Comparison of ENCODE assay signal across 21 cellular contexts in genomic region chr2:33433279-33434235, GRCh38. TPM values are rescaled to one million over a fixed set of nuclear protein-coding genes. Genes with fewer than 3 reads are reported as not detected.
A peak's percentile ranks its signal among the peaks of the same experiment; 100 is the strongest.
DNase-seq lines count a peak whose midpoint lies in the region; ATAC-seq and TF ChIP-seq lines count a peak whose summit lies in the region.
"Had no signal": no experiment of that assay in that cellular context is flagged by ENCODE, and none has a peak within 500 bp of the region (broad histone marks: within the 10 kb centered on the region; RNA-seq: fewer than 3 reads in every experiment).

No MANE protein-coding gene starts in this region.

- ATAC-seq in right cardiac atrium (peak; percentile 89 to 93), lower lobe of right lung (no peak)
- ATAC-seq in activated naive CD4-positive, alpha-beta T cell treated with anti-CD3 and anti-CD28 coated beads, Interleukin-2, amount 50 U/mL, for 72 hours = no peak
- ATAC-seq: activated T-cell treated with anti-CD3 and anti-CD28 coated beads, Interleukin-2, amount 50 U/mL, for 4 hours; natural killer cell had no signal

- intact Hi-C loops in right cardiac atrium (cut with DNase I) = loop anchor here in 1 of 4 donors (10.0 kb wide), 1 partner anchor 159 kb away; no protein-coding TSS in a partner anchor
- intact Hi-C loops in tibial artery (cut with DNase I; ENCODE audit: low total_unique reads) = loop anchor here (10.0 kb wide), 1 partner anchor 659 kb away; no protein-coding TSS in a partner anchor
- intact Hi-C loops in lower lobe of right lung (cut with DNase I) = no loop called here

- in situ Hi-C loops in SK-MEL-5 (cut with HindIII; ENCODE audit: low pct_unique_long_range_greater_than_20kb, low sequenced_read_pairs) = no loop called here

- no peaks in the 10 kb centered on the region for H3K27me3 ChIP-seq in right cardiac atrium (ENCODE audit: control insufficient read depth, insufficient read depth)
- no peaks in the 10 kb centered on the region for H3K27me3 ChIP-seq in tibial artery
- no peaks in the 10 kb centered on the region for H3K27me3 ChIP-seq in lower lobe of right lung (ENCODE audit: low read depth)
- H3K27me3 ChIP-seq: gastrocnemius medialis had no signal

- no peak overlapping the region for H3K27ac Mint-ChIP-seq in activated naive CD4-positive, alpha-beta T cell treated with anti-CD3 and anti-CD28 coated beads, Interleukin-2, amount 50 U/mL, for 72 hours
- H3K27ac Mint-ChIP-seq: activated CD4-positive, alpha-beta T cell treated with anti-CD3 and anti-CD28 coated beads, Interleukin-2, amount 10 ng/mL, durations not matched to agents 24 days and 14 days; brain; immature natural killer cell; natural killer cell had no signal

- 52% methylated on average over 7 of the region's 7 CpGs for WGBS in right cardiac atrium

- H3K36me3 ChIP-seq in tibial artery (no peaks in the 10 kb centered on the region), lower lobe of right lung (no peaks in the 10 kb centered on the region)
- H3K36me3 ChIP-seq: gastrocnemius medialis had no signal

- H3K4me3 ChIP-seq in fibroblast of pulmonary artery (replicated peaks; ENCODE audit: low read depth, low read length) = no peak overlapping the region
- no peak overlapping the region for H3K4me3 ChIP-seq in right cardiac atrium (ENCODE audit: low read length)
- no peak overlapping the region for H3K4me3 ChIP-seq in tibial artery
- no peak overlapping the region for H3K4me3 ChIP-seq in lower lobe of right lung
- H3K4me3 ChIP-seq: gastrocnemius medialis had no signal

- peak; percentile 98 for DNase-seq in SK-MEL-5 (ENCODE audit: low read depth, low spot score)
- DNase-seq in fibroblast of pulmonary artery (ENCODE audit: low read depth) = peak; percentile 40
- no peak for DNase-seq in right cardiac atrium
- DNase-seq in tibial artery = peak in 1 of 2 donors; percentile 43
- DNase-seq in activated naive CD4-positive, alpha-beta T cell treated with anti-CD3 and anti-CD28 coated beads, Interleukin-2, amount 50 U/mL, for 72 hours (ENCODE audit: low spot score in 2 of 2) = no peak
- DNase-seq in lower lobe of right lung = no peak
- DNase-seq in NCI-H2107 (lab: John Stamatoyannopoulos, UW) = no peak
- DNase-seq: activated CD4-positive, alpha-beta T cell treated with anti-CD3 and anti-CD28 coated beads, Interleukin-2, amount 10 ng/mL, durations not matched to agents 24 days and 14 days; activated T-cell treated with anti-CD3 and anti-CD28 coated beads, Interleukin-2, amount 50 U/mL, for 4 hours; C1 segment of cervical spinal cord; gastrocnemius medialis; HCEC 1CT; immature natural killer cell; Karpas-422; natural killer cell; NCI-H510A treated with DMSO at 0.1 percent for 48 hours; retina; stimulated activated CD4-positive, alpha-beta T cell treated with anti-CD3 and anti-CD28 coated beads, Interleukin-4, amount 100 ng/mL, for 1 hour; substantia nigra had no signal

- no peak for TF ChIP-seq CTCF in fibroblast of pulmonary artery (IDR thresholded peaks at IDR 0.05; ENCODE audit: low read length, missing control alignments)
- no peak for TF ChIP-seq CTCF in tibial artery (IDR thresholded peaks at IDR 0.05)
- no peak for TF ChIP-seq CTCF in lower lobe of right lung (IDR thresholded peaks at IDR 0.05)

- H3K9me3 Mint-ChIP-seq in activated naive CD4-positive, alpha-beta T cell treated with anti-CD3 and anti-CD28 coated beads, Interleukin-2, amount 50 U/mL, for 72 hours = no peaks in the 10 kb centered on the region
- H3K9me3 Mint-ChIP-seq: activated CD4-positive, alpha-beta T cell treated with anti-CD3 and anti-CD28 coated beads, Interleukin-2, amount 10 ng/mL, durations not matched to agents 24 days and 14 days; activated T-cell treated with anti-CD3 and anti-CD28 coated beads, Interleukin-2, amount 50 U/mL, for 4 hours; brain; natural killer cell had no signal

- H3K27ac ChIP-seq in right cardiac atrium (ENCODE audit: low read length) (no peak overlapping the region), tibial artery (peak overlapping the region; percentile 58 to 62), lower lobe of right lung (no peak overlapping the region)
- H3K27ac ChIP-seq: epithelial cell of prostate, gastrocnemius medialis had no signal

- no peaks in the 10 kb centered on the region for H3K9me3 ChIP-seq in right cardiac atrium (ENCODE audit: control insufficient read depth, low read length)
- no peaks in the 10 kb centered on the region for H3K9me3 ChIP-seq in tibial artery
- no peaks in the 10 kb centered on the region for H3K9me3 ChIP-seq in lower lobe of right lung
- H3K9me3 ChIP-seq: gastrocnemius medialis had no signal

- H3K36me3 Mint-ChIP-seq in activated naive CD4-positive, alpha-beta T cell treated with anti-CD3 and anti-CD28 coated beads, Interleukin-2, amount 50 U/mL, for 72 hours = no peaks in the 10 kb centered on the region
- H3K36me3 Mint-ChIP-seq: brain, immature natural killer cell, natural killer cell had no signal

- H3K4me1 ChIP-seq in right cardiac atrium (ENCODE audit: control insufficient read depth, insufficient read depth, low read length) (no peaks in the 10 kb centered on the region), tibial artery (peaks cover 0 to 48% (median 18%) of the 10 kb centered on the region in 4 donors), lower lobe of right lung (peaks cover 13% of the 10 kb centered on the region)

RNA-seq across cellular contexts. Expression of gene RASGRP3, which starts 42.9 kb away (rescaled TPM):
- total RNA-seq in SK-MEL-5 (2014; rRNA removed; shearing (Covaris generic)) = 25.8 and 26.3 TPM in 2 replicates
- 3.0 and 3.7 TPM in 2 replicates for polyA plus RNA-seq in SK-MEL-5 (2015; cell fraction: cytosol; rRNA removed)
- 8.3 and 26.7 TPM in 2 replicates for polyA plus RNA-seq in SK-MEL-5 (2015; cell fraction: nucleus; rRNA removed)
- total RNA-seq in right cardiac atrium = 10 to 100 TPM; 38.2 to 61.6 (median 49.6) TPM
- polyA plus RNA-seq in right cardiac atrium = 22.7 TPM
- total RNA-seq in activated naive CD4-positive, alpha-beta T cell treated with anti-CD3 and anti-CD28 coated beads, Interleukin-2, amount 50 U/mL, for 72 hours = 1 to 10 TPM; 2.5 to 2.8 TPM
- 13.7 TPM for total RNA-seq in lower lobe of right lung

Comparison
In these comparisons a context has a peak if more than half of its experiments do, and no peak if none do; other contexts are left out.
1. DNase-seq: peak in SK-MEL-5 (single experiment) and fibroblast of pulmonary artery (single experiment); none in right cardiac atrium (0 of 3), activated naive CD4-positive, alpha-beta T cell treated with anti-CD3 and anti-CD28 coated beads, Interleukin-2, amount 50 U/mL, for 72 hours (0 of 2), lower lobe of right lung (single experiment) and NCI-H2107 (single experiment).
2. ATAC-seq: peak in right cardiac atrium (2 of 2); none in activated naive CD4-positive, alpha-beta T cell treated with anti-CD3 and anti-CD28 coated beads, Interleukin-2, amount 50 U/mL, for 72 hours (0 of 2) and lower lobe of right lung (0 of 2).
3. H3K27ac ChIP-seq: peak in tibial artery (2 of 2); none in right cardiac atrium (single experiment) and lower lobe of right lung (single experiment).